Comparison of ENCODE assay signal across 9 cellular contexts in the genomic region with DNA sequence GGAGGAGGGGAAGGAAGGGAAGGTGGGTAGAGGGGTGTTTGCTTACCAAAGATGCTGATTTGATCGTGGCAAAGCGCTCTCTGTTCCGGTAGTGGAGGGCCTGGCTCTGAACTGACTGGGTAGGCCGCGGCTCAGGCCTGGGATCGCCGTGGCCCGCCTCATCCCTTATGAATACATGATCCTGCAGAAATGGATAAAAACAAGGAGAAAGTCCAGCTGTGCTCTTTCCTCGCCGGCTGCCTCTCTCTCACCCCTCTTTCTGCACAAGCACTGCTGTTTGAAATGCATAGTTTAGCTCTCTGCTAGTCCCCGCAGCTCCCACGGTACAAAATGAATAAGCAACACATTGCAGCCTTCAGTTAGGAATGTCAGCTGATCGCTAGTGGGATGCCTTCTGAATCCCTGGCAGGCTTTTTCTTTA. TPM values are rescaled to one million over a fixed set of nuclear protein-coding genes. Genes with fewer than 3 reads are reported as not detected.
DNase-seq lines count a peak whose midpoint lies in the region; ATAC-seq lines count a peak whose summit lies in the region.
"Had no signal": no experiment of that assay in that cellular context is flagged by ENCODE, and none has a peak within 500 bp of the region (broad histone marks: within the 10 kb centered on the region; RNA-seq: fewer than 3 reads in every experiment).

No MANE protein-coding gene starts in this region.

- intact Hi-C loops in Right ventricle myocardium inferior (cut with DNase I) (no loop called here), cardiac septum (cut with DNase I) (loop anchor here (2.0 kb wide), 1 partner anchor 183 kb away; a partner anchor contains a TSS), aorta (cut with DNase I) (no loop called here)

- WGBS in esophagus, 2 donors = 28 to 52% methylated on average over 13 of the region's 13 CpGs
- whole genome bisulfite sequencing in aorta, 2 donors = 4 to 6% methylated on average over 13 of the region's 13 CpGs

- H3K27me3 ChIP-seq in esophagus (ENCODE audit: control insufficient read depth in 1 of 2, insufficient read depth in 2 of 2, low read length in 2 of 2) = no peaks in the 10 kb centered on the region
- no peaks in the 10 kb centered on the region for H3K27me3 ChIP-seq in mucosa of rectum (ENCODE audit: control insufficient read depth in 2 of 2, insufficient read depth in 2 of 2, low read length in 2 of 2)
- no peaks in the 10 kb centered on the region for H3K27me3 ChIP-seq in aorta (ENCODE audit: control insufficient read depth in 1 of 2, insufficient read depth in 2 of 2, low read length in 1 of 2)
- H3K27me3 ChIP-seq: BLaER1 had no signal

- H3K4me3 ChIP-seq in esophagus (ENCODE audit: low read depth in 1 of 2, low read length in 2 of 2) (peak overlapping the region; percentile 7 to 13), mucosa of rectum (ENCODE audit: low read length in 2 of 2) (peak overlapping the region; percentile 10 to 20), aorta (ENCODE audit: low read length in 2 of 2) (peak overlapping the region; percentile 39 to 98)
- H3K4me3 ChIP-seq: BLaER1 had no signal

- H3K9me3 ChIP-seq in esophagus (ENCODE audit: control insufficient read depth in 2 of 2, insufficient read depth in 1 of 2, low read depth in 1 of 2, low read length in 1 of 2) = no peaks in the 10 kb centered on the region
- H3K9me3 ChIP-seq in mucosa of rectum (ENCODE audit: control insufficient read depth in 2 of 2, low read length in 2 of 2) = no peaks in the 10 kb centered on the region
- H3K9me3 ChIP-seq in aorta (ENCODE audit: control insufficient read depth, low read length) = no peaks in the 10 kb centered on the region
- H3K9me3 ChIP-seq: BLaER1 had no signal

- no peak for DNase-seq in Right ventricle myocardium inferior (ENCODE audit: missing footprints)
- no peak for DNase-seq in cardiac septum (ENCODE audit: low spot score)
- peak in 1 of 2 donors; percentile 73 for DNase-seq in aorta
- DNase-seq in HuH-7.5 (ENCODE audit: low spot score) = no peak

- H3K27ac ChIP-seq in esophagus (ENCODE audit: low read depth in 2 of 2, low read length in 1 of 2) (peak overlapping the region; percentile 36 to 67), mucosa of rectum (ENCODE audit: low read depth in 2 of 2, low read length in 2 of 2) (peak overlapping the region; percentile 15 to 20), aorta (ENCODE audit: low read depth in 1 of 2, low read length in 2 of 2) (peak overlapping the region; percentile 1 to 71)
- H3K27ac ChIP-seq: BLaER1 had no signal

- peak overlapping the region in 1 of 2 donors; percentile 33 for H3K9ac ChIP-seq in mucosa of rectum (ENCODE audit: low read depth in 1 of 2, low read length in 2 of 2)
- H3K9ac ChIP-seq: BLaER1 had no signal

- H3K4me1 ChIP-seq in esophagus (ENCODE audit: control insufficient read depth in 2 of 2, insufficient read depth in 2 of 2, low read length in 1 of 2) (peaks cover 0 to 3% of the 10 kb centered on the region in 2 donors), mucosa of rectum (ENCODE audit: control insufficient read depth in 2 of 2, insufficient read depth in 2 of 2, low read length in 2 of 2) (no peaks in the 10 kb centered on the region), aorta (ENCODE audit: control insufficient read depth in 1 of 2, insufficient read depth in 2 of 2, low read length in 2 of 2) (peaks cover 0 to 3% of the 10 kb centered on the region in 2 donors)

- peaks cover 0 to 2% of the 10 kb centered on the region in 2 donors for H3K36me3 ChIP-seq in esophagus (ENCODE audit: control insufficient read depth in 2 of 2, insufficient read depth in 2 of 2, low read length in 1 of 2)
- H3K36me3 ChIP-seq in mucosa of rectum (ENCODE audit: control insufficient read depth in 2 of 2, insufficient read depth in 2 of 2, low read length in 2 of 2) = peaks cover 18 to 25% of the 10 kb centered on the region in 2 donors
- no peaks in the 10 kb centered on the region for H3K36me3 ChIP-seq in aorta (ENCODE audit: control insufficient read depth in 1 of 2, insufficient read depth in 2 of 2, low read length in 1 of 2)

- ATAC-seq in Right ventricle myocardium inferior (peak; percentile 68), aorta (ENCODE audit: low FRiP score) (peak; percentile 84), GM21423 (IDR thresholded peaks at IDR 0.05; ENCODE audit: unreplicated experiment) (no peak), HG02973 (IDR thresholded peaks at IDR 0.05; ENCODE audit: unreplicated experiment) (no peak)

RNA-seq across cellular contexts. Expression of a gene that starts 53.8 kb away (rescaled TPM):
- total RNA-seq in Right ventricle myocardium inferior = 459 TPM
- total RNA-seq in cardiac septum = 344 TPM
- 100 to 1,000 TPM; 202 to 243 TPM for polyA plus RNA-seq in esophagus
- total RNA-seq in aorta = 100 to 1,000 TPM; 122 to 155 TPM
- polyA plus RNA-seq in aorta = 100 to 1,000 TPM; 274 to 532 TPM

Comparison
In these comparisons a context has a peak if more than half of its experiments do, and no peak if none do; other contexts are left out.
1. ATAC-seq: peak in Right ventricle myocardium inferior (single experiment) and aorta (single experiment); none in GM21423 (single experiment) and HG02973 (single experiment).
2. H3K4me3 ChIP-seq: peak in every context shown above with its lines; median percentile 68 in aorta; 15 in mucosa of rectum; 10 in esophagus.
3. Peak in every context shown above with its lines, with median percentiles within 50 percentile points of each other: H3K27ac ChIP-seq.